19 cellular contexts compared by ENCODE assay signal in the genomic region with DNA sequence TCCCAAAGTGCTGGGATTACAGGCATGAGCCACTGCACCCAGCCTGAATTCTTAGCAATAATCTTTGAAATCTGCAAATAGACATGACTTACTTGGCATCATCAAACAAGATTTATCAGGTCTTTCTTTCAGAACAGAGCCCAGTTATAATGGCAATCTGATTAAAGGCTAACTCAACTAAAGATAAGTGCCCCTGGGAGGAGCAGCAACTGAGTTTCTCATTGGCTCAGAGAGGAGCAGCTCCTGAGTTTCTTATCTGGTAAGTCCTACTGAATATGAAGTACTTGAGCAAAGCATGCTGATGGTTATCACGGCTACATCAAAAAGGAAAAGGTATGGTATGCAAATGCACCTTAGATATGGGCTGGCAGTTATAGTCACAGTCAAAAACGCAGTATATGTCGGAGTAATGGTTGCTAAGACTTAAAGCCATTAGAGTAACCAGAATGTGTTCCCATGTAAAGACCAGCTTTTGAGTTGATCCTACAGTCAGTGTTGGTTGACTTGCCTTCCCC. TPM values are rescaled to one million over a fixed set of nuclear protein-coding genes. Genes with fewer than 3 reads are reported as not detected.
DNase-seq lines count a peak whose midpoint lies in the region; ATAC-seq and TF ChIP-seq lines count a peak whose summit lies in the region.
"Had no signal": no experiment of that assay in that cellular context is flagged by ENCODE, and none has a peak within 500 bp of the region (broad histone marks: within the 10 kb centered on the region; RNA-seq: fewer than 3 reads in every experiment).

No MANE protein-coding gene starts in this region.

- H3K4me3 ChIP-seq in Caco-2 (ENCODE audit: low read depth, low read length) (no peak overlapping the region), mucosa of descending colon (no peak overlapping the region)
- H3K4me3 ChIP-seq: BLaER1 had no signal

- no TSS peak for BruUV-seq in Caco-2 (replicated peaks; lab: Mats Ljungman, UMichigan)

- H3K27me3 ChIP-seq in Caco-2 (replicated peaks; ENCODE audit: control insufficient read depth, insufficient read depth, low read length) (no peaks in the 10 kb centered on the region), H9 (ENCODE audit: insufficient read depth, low read length) (no peaks in the 10 kb centered on the region)
- H3K27me3 ChIP-seq: BLaER1 had no signal

- H2AFZ ChIP-seq in H9 (ENCODE audit: low read length) = no peak overlapping the region

- H3K23me2 ChIP-seq in H9 (ENCODE audit: insufficient read length, low read depth, low read length, poor library complexity, severe bottlenecking) = no peaks in the 10 kb centered on the region

- no peak overlapping the region for H3K14ac ChIP-seq in H9 (ENCODE audit: insufficient read depth, low read length)

- no peaks in the 10 kb centered on the region for H4K20me1 ChIP-seq in H9 (ENCODE audit: control insufficient read depth, insufficient read depth, insufficient read length)
- H4K20me1 ChIP-seq: BLaER1 had no signal

- H4K91ac ChIP-seq in H9 (ENCODE audit: insufficient read length, low read depth, low read length) = no peak overlapping the region

- H3K27ac Mint-ChIP-seq in Caco-2 (ENCODE audit: unreplicated experiment) (peak overlapping the region; percentile 84), H9 (no peak overlapping the region)

- no peak overlapping the region for H3K9ac ChIP-seq in H9 (ENCODE audit: extremely low read depth, insufficient read length, low read length)
- H3K9ac ChIP-seq: BLaER1 had no signal

- no peak overlapping the region for H3K56ac ChIP-seq in H9 (ENCODE audit: insufficient read length, low read depth, low read length)

- TF ChIP-seq CTCF in Caco-2 (IDR thresholded peaks at IDR 0.05; ENCODE audit: insufficient read depth in 1 of 2, low read depth in 1 of 2, low read length in 1 of 2, severe bottlenecking in 1 of 2, unreplicated experiment in 1 of 2) (no peak), VCaP (conservative IDR thresholded peaks at IDR 0.05) (no peak), mucosa of descending colon (IDR thresholded peaks at IDR 0.05) (no peak), H9 (conservative IDR thresholded peaks at IDR 0.05) (no peak)

- H3K4me3 Mint-ChIP-seq in Caco-2 (ENCODE audit: unreplicated experiment) = peak overlapping the region; percentile 36
- H3K4me3 Mint-ChIP-seq in H9 = no peak overlapping the region
- H3K4me3 Mint-ChIP-seq: CD14-positive monocyte; CD4-positive, alpha-beta memory T cell had no signal

- no CpG with 5 or more reads among the region's 3 CpGs for WGBS in H9 (ENCODE audit: extremely low coverage, insufficient read length, low lambda C conversion rate)

- H3K4ac ChIP-seq in H9 (ENCODE audit: low read depth, low read length) = no peak overlapping the region

- no peak overlapping the region for H2BK12ac ChIP-seq in H9 (ENCODE audit: insufficient read length, low read depth, low read length)

- intact Hi-C loops in Caco-2 (cut with micrococcal nuclease; ENCODE audit: unreplicated experiment) = loop anchor here (1.0 kb wide), 5 partner anchors 9 to 108 kb away; partner anchors contain the start of gene AP1S3
- intact Hi-C loops in mucosa of descending colon (cut with DNase I, micrococcal nuclease) = no loop called here

- no peaks in the 10 kb centered on the region for H3K79me1 ChIP-seq in H9 (ENCODE audit: insufficient read depth, low read depth, low read length, poor library complexity, severe bottlenecking)

- H3K79me2 ChIP-seq in H9 (ENCODE audit: insufficient read depth, low read length) = no peaks in the 10 kb centered on the region

- no peak overlapping the region for H4K5ac ChIP-seq in H9 (ENCODE audit: insufficient read length, low read depth, low read length)

- H3K36me3 Mint-ChIP-seq in Caco-2 (ENCODE audit: insufficient read depth, unreplicated experiment) (peaks cover 71% of the 10 kb centered on the region), H9 (ENCODE audit: insufficient read depth in 1 of 3, low read depth in 3 of 3) (peaks cover 21 to 26% (median 23%) of the 10 kb centered on the region in 3 experiments)

- no peak overlapping the region for H3K23ac ChIP-seq in H9 (ENCODE audit: insufficient read length, low read depth, low read length)

- no peak overlapping the region for H2BK20ac ChIP-seq in H9 (ENCODE audit: low read depth, low read length, poor library complexity, severe bottlenecking)

- H3K4me1 ChIP-seq in Caco-2 (peaks cover 69% of the 10 kb centered on the region), mucosa of descending colon (ENCODE audit: low read depth) (no peaks in the 10 kb centered on the region), H9 (ENCODE audit: insufficient read depth, low read length) (no peaks in the 10 kb centered on the region)

- H3K4me1 Mint-ChIP-seq in Caco-2 (ENCODE audit: low read depth, unreplicated experiment) = peaks cover 62% of the 10 kb centered on the region
- no peaks in the 10 kb centered on the region for H3K4me1 Mint-ChIP-seq in H9

- H3K4me2 ChIP-seq in H9 (ENCODE audit: insufficient read depth, insufficient read length, low read length) = no peak overlapping the region
- H3K4me2 ChIP-seq: BLaER1 had no signal

- H3K36me3 ChIP-seq in Caco-2 (ENCODE audit: control insufficient read depth, insufficient read depth, low read length) (peaks cover 5% of the 10 kb centered on the region; the same call in 1 of the 2 replicates), mucosa of descending colon (ENCODE audit: low read depth) (no peaks in the 10 kb centered on the region)

- H2BK15ac ChIP-seq in H9 (ENCODE audit: low read depth, low read length) = no peak overlapping the region

- no peak overlapping the region for H2BK5ac ChIP-seq in H9 (ENCODE audit: insufficient read length, low read length)

- CTCF ChIA-PET in Caco-2 (lab: Charles Lee) = interaction anchor here (0.9 to 2.2 kb wide), 3 partner anchors 9 to 14 kb away, joined by 6 to 23 read pairs (median 14); partner anchors contain the start of gene AP1S3

- H2BK120ac ChIP-seq in H9 (ENCODE audit: low read depth, low read length, poor library complexity, severe bottlenecking) = no peak overlapping the region

- H3K9me3 ChIP-seq in Caco-2 (peaks cover 32% of the 10 kb centered on the region), mucosa of descending colon (no peaks in the 10 kb centered on the region), H9 (ENCODE audit: control insufficient read depth, low read depth, low read length) (peaks cover 14% of the 10 kb centered on the region)

- DNase-seq in Caco-2 (peak; percentile 90 to 96), NCI-H82 treated with DMSO at 0.1 percent for 48 hours (lab: John Stamatoyannopoulos, UW; ENCODE audit: unreplicated experiment) (peak; percentile 21), mucosa of descending colon (no peak), iPS-NIHi11 (ENCODE audit: low spot score) (no peak), H9 (no peak), NCI-H2107 (lab: John Stamatoyannopoulos, UW) (no peak)
- DNase-seq: 8988T; Calu3; CD4-positive, alpha-beta memory T cell; DMS79 treated with DMSO at 0.1 percent for 48 hours; GF-D8; GOT3; H7; IMR-90 had no signal

- peaks cover 29% of the 10 kb centered on the region for H3K9me3 Mint-ChIP-seq in Caco-2 (ENCODE audit: unreplicated experiment)
- peaks cover 17 to 30% of the 10 kb centered on the region in 2 experiments for H3K9me3 Mint-ChIP-seq in H9

- H2AK5ac ChIP-seq in H9 (ENCODE audit: insufficient read length, low read length) = no peak overlapping the region

- no peak overlapping the region for H3K18ac ChIP-seq in H9 (ENCODE audit: insufficient read length, low read depth, low read length)

- peak overlapping the region; percentile 43 for H3K27ac ChIP-seq in VCaP
- H3K27ac ChIP-seq in H9 (ENCODE audit: insufficient read length, low read depth, low read length) = no peak overlapping the region
- H3K27ac ChIP-seq: BLaER1, HL-60 had no signal

- ATAC-seq in mucosa of descending colon (peak; percentile 18), HG02938 (IDR thresholded peaks at IDR 0.05; ENCODE audit: unreplicated experiment) (no peak)

- POLR2A ChIA-PET in Caco-2 (lab: Charles Lee) = interaction anchor here (1.2 to 1.5 kb wide), 2 partner anchors 9 to 15 kb away, joined by 5 to 6 read pairs; partner anchors contain the start of gene AP1S3

- H3K27me3 Mint-ChIP-seq in Caco-2 (ENCODE audit: insufficient read depth, unreplicated experiment) (no peaks in the 10 kb centered on the region), H9 (ENCODE audit: low read depth) (no peaks in the 10 kb centered on the region; the same call in 1 of the 2 replicates)
- H3K27me3 Mint-ChIP-seq: CD4-positive, alpha-beta memory T cell had no signal

- no peak overlapping the region for H3T11ph ChIP-seq in H9 (ENCODE audit: low read length)

- no peak overlapping the region for H4K8ac ChIP-seq in H9 (replicated peaks; ENCODE audit: insufficient read length, low read depth, low read length)

RNA-seq across cellular contexts. Expression of gene AP1S3, which starts 15.0 kb away (rescaled TPM):
- total RNA-seq in Caco-2 (2022) (180 TPM in 2 replicates), mucosa of descending colon (1 to 10 TPM; 3.5 to 8.6 (median 5.0) TPM), H9 (2021) (8.7 and 11.0 TPM in 2 replicates)

Comparison
In these comparisons a context has a peak if more than half of its experiments do, and no peak if none do; other contexts are left out.
1. DNase-seq: peak in Caco-2 (2 of 2) and NCI-H82 treated with DMSO at 0.1 percent for 48 hours (single experiment); none in mucosa of descending colon (0 of 3), iPS-NIHi11 (single experiment), H9 (single experiment) and NCI-H2107 (single experiment).
2. RNA of gene AP1S3, which starts 15.0 kb away (total RNA-seq): 180 TPM in Caco-2; 8.7 to 11.0 TPM in H9 and 3.5 to 8.6 TPM in mucosa of descending colon; every median in the first group is over 10 times any median in the second.